1 cellular context compared by ENCODE assay signal in the genomic region with DNA sequence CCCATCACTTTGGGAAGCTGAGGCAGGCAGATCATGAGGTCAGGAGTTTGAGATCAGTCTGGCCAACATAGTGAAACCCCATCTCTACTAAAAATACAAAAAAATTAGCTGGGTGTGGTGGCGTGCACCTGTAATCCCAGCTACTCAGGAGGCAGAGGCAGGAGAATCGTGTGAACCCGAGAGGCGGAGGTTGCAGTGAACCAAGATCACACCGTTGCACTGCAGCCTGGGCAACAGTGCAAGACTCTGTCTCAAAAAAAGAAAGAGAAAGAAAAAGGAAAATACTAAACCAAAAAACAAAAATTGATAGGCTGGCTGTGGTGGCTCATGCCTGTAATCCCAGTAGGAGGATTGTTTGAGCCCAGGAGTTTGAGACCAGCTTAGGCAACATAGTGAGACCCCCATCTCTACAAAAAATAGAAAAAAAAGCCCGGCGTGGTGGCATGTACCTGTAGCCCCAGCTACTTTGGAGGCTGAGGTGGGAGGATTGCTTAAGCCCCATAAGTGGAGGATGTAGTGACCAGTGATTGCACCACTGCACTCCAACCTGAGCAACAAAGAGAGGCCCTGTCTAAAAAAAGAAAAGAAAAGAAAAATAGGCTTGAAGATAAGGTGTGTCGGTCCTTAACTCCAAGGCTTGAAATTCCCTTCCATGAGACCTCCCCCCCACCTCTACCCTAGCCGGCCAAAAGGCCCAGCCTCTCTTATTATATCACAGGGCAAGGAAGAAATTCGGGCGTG.
TF ChIP-seq lines count a peak whose summit lies in the region.
"Not testable (repeated sequence)": the region's sequence is repeated elsewhere in the genome, so short reads cannot be mapped to it uniquely, and the experiment has no call there.

No MANE protein-coding gene starts in this region.

TF ChIP-seq in K562, 482 proteins besides CTCF, POLR2A, EP300 and RAD21:
- 0 out of 2 replicates have a peak, but pooled peaks have one; percentile 39 for TF ChIP-seq ZBTB49 (CRISPR knock-in tag; IDR thresholded peaks at IDR 0.05; ENCODE audit: borderline replicate concordance)
- 0 out of 2 replicates have a peak, but pooled peaks have one; percentile 16 for TF ChIP-seq CC2D1A (IDR thresholded peaks at IDR 0.05)
- TF ChIP-seq KDM1A (IDR thresholded peaks at IDR 0.05): peak in 1 of 2 experiments; percentile 64; a peak in 2 of 4 replicates
- peak; percentile 47; the same call in 1 of the 2 replicates for TF ChIP-seq SMARCA5 (IDR thresholded peaks at IDR 0.05)
- 0 out of 2 replicates have a peak, but pooled peaks have one; percentile 26 for TF ChIP-seq ZBTB40 (IDR thresholded peaks at IDR 0.05)
- TF ChIP-seq ZBTB40 (CRISPR knock-in tag; IDR thresholded peaks at IDR 0.05); CEBPG (tag; conservative IDR thresholded peaks at IDR 0.05 in 1 of 2, IDR thresholded peaks at IDR 0.05 in 1 of 2): not testable (repeated sequence)
- TF ChIP-seq CEBPB (tag; IDR thresholded peaks at IDR 0.05): peak; percentile 41; the same call in 1 of the 2 replicates
- peak; percentile 76 for TF ChIP-seq ZNF121 (CRISPR knock-in tag; conservative IDR thresholded peaks at IDR 0.05)
- 0 out of 2 replicates have a peak, but pooled peaks have one; percentile 44 for TF ChIP-seq CEBPG (CRISPR knock-in tag; IDR thresholded peaks at IDR 0.05)
- TF ChIP-seq NKRF (IDR thresholded peaks at IDR 0.05; ENCODE audit: borderline replicate concordance): 0 out of 2 replicates have a peak, but pooled peaks have one; percentile 15
- TF ChIP-seq, protein P1, sequence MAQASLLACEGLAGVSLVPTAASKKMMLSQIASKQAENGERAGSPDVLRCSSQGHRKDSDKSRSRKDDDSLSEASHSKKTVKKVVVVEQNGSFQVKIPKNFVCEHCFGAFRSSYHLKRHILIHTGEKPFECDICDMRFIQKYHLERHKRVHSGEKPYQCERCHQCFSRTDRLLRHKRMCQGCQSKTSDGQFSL (CRISPR knock-in tag; IDR thresholded peaks at IDR 0.05): 0 out of 2 replicates have a peak, but pooled peaks have one; percentile 4
- TF ChIP-seq, protein P1 (tag; IDR thresholded peaks at IDR 0.05): peak in 1 of 2 experiments; percentile 29; a peak in 1 of 4 replicates
- 0 out of 2 replicates have a peak, but pooled peaks have one; percentile 29 for TF ChIP-seq HLTF (IDR thresholded peaks at IDR 0.05)
- TF ChIP-seq, protein P2, sequence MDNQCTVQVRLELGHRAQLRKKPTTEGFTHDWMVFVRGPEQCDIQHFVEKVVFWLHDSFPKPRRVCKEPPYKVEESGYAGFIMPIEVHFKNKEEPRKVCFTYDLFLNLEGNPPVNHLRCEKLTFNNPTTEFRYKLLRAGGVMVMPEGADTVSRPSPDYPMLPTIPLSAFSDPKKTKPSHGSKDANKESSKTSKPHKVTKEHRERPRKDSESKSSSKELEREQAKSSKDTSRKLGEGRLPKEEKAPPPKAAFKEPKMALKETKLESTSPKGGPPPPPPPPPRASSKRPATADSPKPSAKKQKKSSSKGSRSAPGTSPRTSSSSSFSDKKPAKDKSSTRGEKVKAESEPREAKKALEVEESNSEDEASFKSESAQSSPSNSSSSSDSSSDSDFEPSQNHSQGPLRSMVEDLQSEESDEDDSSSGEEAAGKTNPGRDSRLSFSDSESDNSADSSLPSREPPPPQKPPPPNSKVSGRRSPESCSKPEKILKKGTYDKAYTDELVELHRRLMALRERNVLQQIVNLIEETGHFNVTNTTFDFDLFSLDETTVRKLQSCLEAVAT (IDR thresholded peaks at IDR 0.05): 0 out of 4 replicates have a peak, but pooled peaks of 1 of the 2 experiments have one; percentile 45
- 0 out of 2 replicates have a peak, but pooled peaks have one; percentile 19 for TF ChIP-seq SMARCA4 (IDR thresholded peaks at IDR 0.05)
- peak; percentile 72 for TF ChIP-seq BCOR (IDR thresholded peaks at IDR 0.05)
TF ChIP-seq in K562: peak in this region for 14; not testable (repeated sequence) for 468.
